Comparison of ENCODE assay signal across 31 cellular contexts in genomic region chr10:63930584-63930983, GRCh38.
"Had no signal": no experiment of that assay in that cellular context is flagged by ENCODE, and none has a peak within 500 bp of the region (broad histone marks: within the 10 kb centered on the region; RNA-seq: fewer than 3 reads in every experiment).

No MANE protein-coding gene starts in this region.

- H3K4me1 ChIP-seq: ascending aorta had no signal

- H3K4me3 ChIP-seq: ascending aorta, cardiac muscle cell had no signal

- H3K27ac Mint-ChIP-seq: activated B cell treated with CpG ODN at 0.5 μM for 24 hours; activated CD4-positive, alpha-beta memory T cell treated with anti-CD3 and anti-CD28 coated beads for 36 hours; activated CD4-positive, alpha-beta T cell treated with anti-CD3 and anti-CD28 coated beads, Interleukin-2, amount 10 ng/mL, durations not matched to agents 24 days and 14 days; activated CD8-positive, alpha-beta T cell treated with anti-CD3 and anti-CD28 coated beads for 36 hours; activated naive CD4-positive, alpha-beta T cell treated with anti-CD3 and anti-CD28 coated beads, Interleukin-2, amount 10 ng/mL, durations not matched to agents 7 days and 5 days; activated naive CD4-positive, alpha-beta T cell treated with anti-CD3 and anti-CD28 coated beads, Interleukin-2, amount 50 U/mL, for 24 hours; activated naive CD8-positive, alpha-beta T cell; activated naive CD8-positive, alpha-beta T cell treated with anti-CD3 and anti-CD28 coated beads, Interleukin-2, amount 10 ng/mL, durations not matched to agents 7 days and 5 days; activated naive CD8-positive, alpha-beta T cell treated with anti-CD3 and anti-CD28 coated beads, Interleukin-2, amount 50 U/mL, for 24 hours; activated T-cell treated with anti-CD3 and anti-CD28 coated beads, Interleukin-2, amount 50 U/mL, for 72 hours; activated T-helper 1 cell treated with anti-CD3 and anti-CD28 coated beads, Interleukin-12 subunit alpha, Interleukin-12 subunit beta, Interleukin-2, Interleukin-4 antibody, amounts not matched to agents 30 ng/mL and 10 ng/mL and 1 ng/mL, durations not matched to agents 14 hours and 24 hours and 36 hours; activated T-helper 17 cell treated with anti-CD3 and anti-CD28 coated beads, Interleukin-2, amount 50 U/mL, for 72 hours; brain; T-helper 1 cell treated with Interleukin-12 subunit alpha and Interleukin-12 subunit beta and Interleukin-4 antibody, amounts not matched to agents 30 μg/mL and 1 μg/mL, for 36 hours; T-helper 2 cell treated with Interferon-gamma antibody and Interleukin-4, amounts not matched to agents 5 μg/mL and 100 μg/mL, for 36 hours had no signal

- H3K9me3 ChIP-seq: ascending aorta had no signal

- H3K4me1 Mint-ChIP-seq: activated B cell treated with CpG ODN at 0.5 μM for 24 hours; activated CD4-positive, alpha-beta T cell treated with anti-CD3 and anti-CD28 coated beads, Interleukin-2, amount 10 ng/mL, durations not matched to agents 24 days and 14 days; activated naive CD4-positive, alpha-beta T cell treated with anti-CD3 and anti-CD28 coated beads, Interleukin-2, amount 10 ng/mL, durations not matched to agents 7 days and 5 days; activated naive CD4-positive, alpha-beta T cell treated with anti-CD3 and anti-CD28 coated beads, Interleukin-2, amount 50 U/mL, for 24 hours; activated naive CD8-positive, alpha-beta T cell treated with anti-CD3 and anti-CD28 coated beads, Interleukin-2, amount 10 ng/mL, durations not matched to agents 7 days and 5 days; activated naive CD8-positive, alpha-beta T cell treated with anti-CD3 and anti-CD28 coated beads, Interleukin-2, amount 50 U/mL, for 24 hours; activated T-helper 17 cell treated with anti-CD3 and anti-CD28 coated beads, Interleukin-2, amount 50 U/mL, for 72 hours; brain; central memory CD8-positive, alpha-beta T cell had no signal

- H3K36me3 ChIP-seq: ascending aorta, cardiac muscle cell had no signal

- H3K4me3 Mint-ChIP-seq: activated B cell treated with CpG ODN at 0.5 μM for 24 hours; activated CD4-positive, alpha-beta memory T cell treated with anti-CD3 and anti-CD28 coated beads for 36 hours; activated CD4-positive, alpha-beta T cell treated with anti-CD3 and anti-CD28 coated beads, Interleukin-2, amount 10 ng/mL, durations not matched to agents 24 days and 14 days; activated CD8-positive, alpha-beta T cell treated with anti-CD3 and anti-CD28 coated beads for 36 hours; activated naive CD4-positive, alpha-beta T cell treated with anti-CD3 and anti-CD28 coated beads, Interleukin-2, amount 10 ng/mL, durations not matched to agents 7 days and 5 days; activated naive CD4-positive, alpha-beta T cell treated with anti-CD3 and anti-CD28 coated beads, Interleukin-2, amount 50 U/mL, for 24 hours; activated naive CD8-positive, alpha-beta T cell; activated naive CD8-positive, alpha-beta T cell treated with anti-CD3 and anti-CD28 coated beads, Interleukin-2, amount 10 ng/mL, durations not matched to agents 7 days and 5 days; activated naive CD8-positive, alpha-beta T cell treated with anti-CD3 and anti-CD28 coated beads, Interleukin-2, amount 50 U/mL, for 24 hours; activated T-cell treated with anti-CD3 and anti-CD28 coated beads, Interleukin-2, amount 50 U/mL, for 4 hours; activated T-cell treated with anti-CD3 and anti-CD28 coated beads, Interleukin-2, amount 50 U/mL, for 72 hours; activated T-helper 1 cell treated with anti-CD3 and anti-CD28 coated beads, Interleukin-12 subunit alpha, Interleukin-12 subunit beta, Interleukin-2, Interleukin-4 antibody, amounts not matched to agents 30 ng/mL and 10 ng/mL and 1 ng/mL, durations not matched to agents 14 hours and 24 hours and 36 hours; activated T-helper 17 cell treated with anti-CD3 and anti-CD28 coated beads, Interleukin-2, amount 50 U/mL, for 72 hours; brain; central memory CD8-positive, alpha-beta T cell; T-helper 1 cell treated with Interleukin-12 subunit alpha and Interleukin-12 subunit beta and Interleukin-4 antibody, amounts not matched to agents 30 μg/mL and 1 μg/mL, for 36 hours; T-helper 2 cell treated with Interferon-gamma antibody and Interleukin-4, amounts not matched to agents 5 μg/mL and 100 μg/mL, for 36 hours had no signal

- H3K9me3 Mint-ChIP-seq: activated B cell treated with CpG ODN at 0.5 μM for 24 hours; activated CD4-positive, alpha-beta memory T cell treated with anti-CD3 and anti-CD28 coated beads for 36 hours; activated CD4-positive, alpha-beta T cell treated with anti-CD3 and anti-CD28 coated beads, Interleukin-2, amount 10 ng/mL, durations not matched to agents 24 days and 14 days; activated CD8-positive, alpha-beta T cell treated with anti-CD3 and anti-CD28 coated beads for 36 hours; activated naive CD4-positive, alpha-beta T cell treated with anti-CD3 and anti-CD28 coated beads, Interleukin-2, amount 10 ng/mL, durations not matched to agents 7 days and 5 days; activated naive CD4-positive, alpha-beta T cell treated with anti-CD3 and anti-CD28 coated beads, Interleukin-2, amount 50 U/mL, for 24 hours; activated naive CD8-positive, alpha-beta T cell treated with anti-CD3 and anti-CD28 coated beads, Interleukin-2, amount 10 ng/mL, durations not matched to agents 7 days and 5 days; activated naive CD8-positive, alpha-beta T cell treated with anti-CD3 and anti-CD28 coated beads, Interleukin-2, amount 50 U/mL, for 24 hours; activated T-cell treated with anti-CD3 and anti-CD28 coated beads, Interleukin-2, amount 50 U/mL, for 4 hours; activated T-cell treated with anti-CD3 and anti-CD28 coated beads, Interleukin-2, amount 50 U/mL, for 72 hours; activated T-helper 1 cell treated with anti-CD3 and anti-CD28 coated beads, Interleukin-12 subunit alpha, Interleukin-12 subunit beta, Interleukin-2, Interleukin-4 antibody, amounts not matched to agents 30 ng/mL and 10 ng/mL and 1 ng/mL, durations not matched to agents 14 hours and 24 hours and 36 hours; activated T-helper 17 cell treated with anti-CD3 and anti-CD28 coated beads, Interleukin-2, amount 50 U/mL, for 72 hours; central memory CD8-positive, alpha-beta T cell; T-helper 1 cell treated with Interleukin-12 subunit alpha and Interleukin-12 subunit beta and Interleukin-4 antibody, amounts not matched to agents 30 μg/mL and 1 μg/mL, for 36 hours; T-helper 2 cell treated with Interferon-gamma antibody and Interleukin-4, amounts not matched to agents 5 μg/mL and 100 μg/mL, for 36 hours had no signal

- DNase-seq: activated B cell treated with CpG ODN at 0.5 μM for 24 hours; activated CD4-positive, alpha-beta memory T cell treated with anti-CD3 and anti-CD28 coated beads for 36 hours; activated CD4-positive, alpha-beta T cell treated with anti-CD3 and anti-CD28 coated beads for 4 hours; activated CD4-positive, alpha-beta T cell treated with anti-CD3 and anti-CD28 coated beads, Interleukin-2, amount 10 ng/mL, durations not matched to agents 24 days and 14 days; activated CD4-positive, alpha-beta T cell treated with anti-CD3 and anti-CD28 coated beads, Interleukin-2, amount 50 U/mL, for 1 hour; activated CD4-positive, alpha-beta T cell treated with anti-CD3 and anti-CD28 coated beads, Interleukin-2, amount 50 U/mL, for 4 hours; activated CD4-positive, CD25-positive, alpha-beta regulatory T cell treated with anti-CD3 and anti-CD28 coated beads, Interleukin-2, amount 50 U/mL, for 72 hours; activated CD8-positive, alpha-beta memory T cell treated with anti-CD3 and anti-CD28 coated beads, Interleukin-2, amount 50 U/mL, for 4 hours; activated CD8-positive, alpha-beta T cell treated with anti-CD3 and anti-CD28 coated beads for 36 hours; activated gamma-delta T cell; activated naive CD4-positive, alpha-beta T cell treated with anti-CD3 and anti-CD28 coated beads, Interleukin-2, amount 10 ng/mL, durations not matched to agents 7 days and 5 days; activated naive CD4-positive, alpha-beta T cell treated with Interleukin-2 at 50 U/mL for 16 hours; activated naive CD8-positive, alpha-beta T cell treated with anti-CD3 and anti-CD28 coated beads, Interleukin-2, amount 10 ng/mL, durations not matched to agents 7 days and 5 days; activated naive CD8-positive, alpha-beta T cell treated with anti-CD3 and anti-CD28 coated beads, Interleukin-2, amount 50 U/mL, for 24 hours; activated T-cell treated with anti-CD3 and anti-CD28 coated beads for 4 hours; activated T-cell treated with anti-CD3 and anti-CD28 coated beads, Interleukin-2, amount 50 U/mL, for 1 hour; activated T-cell treated with anti-CD3 and anti-CD28 coated beads, Interleukin-2, amount 50 U/mL, for 4 hours; activated T-cell treated with anti-CD3 and anti-CD28 coated beads, Interleukin-2, amount 50 U/mL, for 72 hours; T-helper 2 cell; T-helper 9 cell had no signal

- ATAC-seq: activated CD8-positive, alpha-beta T cell treated with anti-CD3 and anti-CD28 coated beads for 36 hours; activated naive CD8-positive, alpha-beta T cell treated with anti-CD3 and anti-CD28 coated beads, Interleukin-2, amount 50 U/mL, for 24 hours; activated T-cell treated with anti-CD3 and anti-CD28 coated beads, Interleukin-2, amount 50 U/mL, for 4 hours; activated T-cell treated with anti-CD3 and anti-CD28 coated beads, Interleukin-2, amount 50 U/mL, for 72 hours; activated T-helper 17 cell treated with anti-CD3 and anti-CD28 coated beads, Interleukin-2, amount 50 U/mL, for 72 hours had no signal

- H3K27ac ChIP-seq: ascending aorta, cardiac muscle cell, VCaP had no signal

- H3K36me3 Mint-ChIP-seq: activated CD4-positive, alpha-beta memory T cell treated with anti-CD3 and anti-CD28 coated beads for 36 hours; activated naive CD4-positive, alpha-beta T cell treated with anti-CD3 and anti-CD28 coated beads, Interleukin-2, amount 10 ng/mL, durations not matched to agents 7 days and 5 days; activated naive CD4-positive, alpha-beta T cell treated with anti-CD3 and anti-CD28 coated beads, Interleukin-2, amount 50 U/mL, for 24 hours; activated naive CD8-positive, alpha-beta T cell; activated naive CD8-positive, alpha-beta T cell treated with anti-CD3 and anti-CD28 coated beads, Interleukin-2, amount 10 ng/mL, durations not matched to agents 7 days and 5 days; brain had no signal

- H3K27me3 ChIP-seq: ascending aorta, cardiac muscle cell had no signal
